12 cellular contexts compared by ENCODE assay signal in genomic region chr18:22171839-22172582, GRCh38. TPM values are rescaled to one million over a fixed set of nuclear protein-coding genes. Genes with fewer than 3 reads are reported as not detected.
DNase-seq lines count a peak whose midpoint lies in the region; ATAC-seq and TF ChIP-seq lines count a peak whose summit lies in the region.
"Had no signal": no experiment of that assay in that cellular context is flagged by ENCODE, and none has a peak within 500 bp of the region (broad histone marks: within the 10 kb centered on the region; RNA-seq: fewer than 3 reads in every experiment).

No MANE protein-coding gene starts in this region.

- no peak overlapping the region for H2AFZ ChIP-seq in neural progenitor cell (replicated peaks)

- H3K9me3 Mint-ChIP-seq in neural progenitor cell, result peaks cover 6% of the 10 kb centered on the region
- no peaks in the 10 kb centered on the region for H3K9me3 Mint-ChIP-seq in stimulated activated effector memory CD8-positive, alpha-beta T cell treated with anti-CD3 and anti-CD28 coated beads, Interleukin-12 subunit alpha, Interleukin-12 subunit beta, amount 100 ng/mL, for 72 hours

- CTCF ChIA-PET in AG04450 (lab: Charles Lee), result interaction anchor here (0.8 to 1.2 kb wide), 2 partner anchors 48 to 392 kb away, joined by 3 to 4 read pairs; no protein-coding TSS in a partner anchor

- peaks cover 25% of the 10 kb centered on the region for H3K4me1 Mint-ChIP-seq in neural progenitor cell
- peaks cover 36% of the 10 kb centered on the region for H3K4me1 Mint-ChIP-seq in stimulated activated effector memory CD8-positive, alpha-beta T cell treated with anti-CD3 and anti-CD28 coated beads, Interleukin-12 subunit alpha, Interleukin-12 subunit beta, amount 100 ng/mL, for 72 hours

- H3K4me3 Mint-ChIP-seq in neural progenitor cell, result peak overlapping the region; percentile 15
- H3K4me3 Mint-ChIP-seq in stimulated activated effector memory CD8-positive, alpha-beta T cell treated with anti-CD3 and anti-CD28 coated beads, Interleukin-12 subunit alpha, Interleukin-12 subunit beta, amount 100 ng/mL, for 72 hours, result no peak overlapping the region

- H3K27ac ChIP-seq in AG04450 (ENCODE audit: low read depth, low read length), result no peak overlapping the region
- peak overlapping the region; percentile 99 for H3K27ac ChIP-seq in cardiac muscle cell
- no peak overlapping the region for H3K27ac ChIP-seq in neural progenitor cell
- H3K27ac ChIP-seq: BLaER1 treated with 17β-estradiol and CSF1 and Interleukin-3, amounts not matched to agents 10 nM and 100 nM; HL-60 had no signal

- H3K36me3 ChIP-seq in adipocyte (ENCODE audit: control insufficient read depth, insufficient read depth, low read length, severe bottlenecking), result no peaks in the 10 kb centered on the region
- H3K36me3 ChIP-seq in cardiac muscle cell, result peaks cover 26% of the 10 kb centered on the region
- H3K36me3 ChIP-seq in neural progenitor cell, result no peaks in the 10 kb centered on the region

- peaks cover 89% of the 10 kb centered on the region for H4K20me1 ChIP-seq in neural progenitor cell (ENCODE audit: low read depth)

- no peak for ATAC-seq in stimulated activated effector memory CD8-positive, alpha-beta T cell treated with anti-CD3 and anti-CD28 coated beads, Interleukin-12 subunit alpha, Interleukin-12 subunit beta, amount 100 ng/mL, for 72 hours

- peak overlapping the region; percentile 82 for H3K4me3 ChIP-seq in AG04450 (ENCODE audit: low read depth, low read length)
- peak overlapping the region; percentile 95 for H3K4me3 ChIP-seq in adipocyte (ENCODE audit: low read length)
- peak overlapping the region; percentile 94 for H3K4me3 ChIP-seq in cardiac muscle cell
- H3K4me3 ChIP-seq in neural progenitor cell, result peak overlapping the region; percentile 48

- H3K36me3 Mint-ChIP-seq in neural progenitor cell, result no peaks in the 10 kb centered on the region
- no peaks in the 10 kb centered on the region for H3K36me3 Mint-ChIP-seq in stimulated activated effector memory CD8-positive, alpha-beta T cell treated with anti-CD3 and anti-CD28 coated beads, Interleukin-12 subunit alpha, Interleukin-12 subunit beta, amount 100 ng/mL, for 72 hours

- H3K4me1 ChIP-seq in adipocyte (ENCODE audit: control insufficient read depth, insufficient read depth, low read length), result peaks cover 16% of the 10 kb centered on the region
- peaks cover 14% of the 10 kb centered on the region for H3K4me1 ChIP-seq in cardiac muscle cell (ENCODE audit: low read depth)
- peaks cover 9% of the 10 kb centered on the region for H3K4me1 ChIP-seq in neural progenitor cell

- POLR2A ChIA-PET in AG04450 (lab: Yijun Ruan, JAX), result no interaction called here

- TF ChIP-seq CTCF in AG04450 (IDR thresholded peaks at IDR 0.05; ENCODE audit: low read depth, low read length) (no peak), cardiac muscle cell (IDR thresholded peaks at IDR 0.05; ENCODE audit: low read depth, low read length) (no peak), neural progenitor cell (IDR thresholded peaks at IDR 0.05) (no peak)

- H3K9me3 ChIP-seq in AG04450 (ENCODE audit: control insufficient read depth, insufficient read depth, low read length) (peaks cover 5% of the 10 kb centered on the region; the same call in 1 of the 2 replicates), adipocyte (ENCODE audit: control insufficient read depth, low read length) (no peaks in the 10 kb centered on the region), cardiac muscle cell (ENCODE audit: low read depth) (no peaks in the 10 kb centered on the region), neural progenitor cell (ENCODE audit: low read depth) (no peaks in the 10 kb centered on the region)

- no peaks in the 10 kb centered on the region for H3K79me2 ChIP-seq in neural progenitor cell (ENCODE audit: low read depth)

- peaks cover 71% of the 10 kb centered on the region for H3K27me3 Mint-ChIP-seq in neural progenitor cell (ENCODE audit: insufficient read depth, low read depth)

- peaks cover 29% of the 10 kb centered on the region for H3F3A ChIP-seq in neural progenitor cell (ENCODE audit: low read depth)

- H3K9ac ChIP-seq in adipocyte (ENCODE audit: low read length) (peak overlapping the region; percentile 89), neural progenitor cell (no peak overlapping the region)

- no peak overlapping the region for H3K27ac Mint-ChIP-seq in neural progenitor cell
- H3K27ac Mint-ChIP-seq in stimulated activated effector memory CD8-positive, alpha-beta T cell treated with anti-CD3 and anti-CD28 coated beads, Interleukin-12 subunit alpha, Interleukin-12 subunit beta, amount 100 ng/mL, for 72 hours, result no peak overlapping the region

- no peak for DNase-seq in AG04450 (ENCODE audit: low read depth, low spot score)
- peak; percentile 46 for DNase-seq in adipocyte (ENCODE audit: low read depth)
- peak in 1 of 2 donors; percentile 45 for DNase-seq in cardiac muscle cell (ENCODE audit: low read depth in 1 of 2, low spot score in 1 of 2)
- peak; percentile 65 for DNase-seq in neural progenitor cell (ENCODE audit: low spot score)
- DNase-seq in stimulated activated effector memory CD8-positive, alpha-beta T cell treated with anti-CD3 and anti-CD28 coated beads, Interleukin-12 subunit alpha, Interleukin-12 subunit beta, amount 100 ng/mL, for 72 hours (ENCODE audit: low spot score in 2 of 2), result no peak
- no peak for DNase-seq in COR-L47 (lab: John Stamatoyannopoulos, UW)
- no peak for DNase-seq in NCI-H524 (lab: John Stamatoyannopoulos, UW)
- no peak for DNase-seq in NCI-H69 (lab: John Stamatoyannopoulos, UW)
- DNase-seq: effector memory CD4-positive, alpha-beta T cell; NCI-H2029 treated with DMSO at 0.1 percent for 48 hours had no signal

- H3K27me3 ChIP-seq in AG04450 (ENCODE audit: control insufficient read depth, insufficient read depth, low read length), result peaks cover 18% of the 10 kb centered on the region
- peaks cover 10% of the 10 kb centered on the region for H3K27me3 ChIP-seq in adipocyte (replicated peaks; ENCODE audit: control insufficient read depth, insufficient read depth, low read length)
- no peaks in the 10 kb centered on the region for H3K27me3 ChIP-seq in cardiac muscle cell
- peaks cover 100% of the 10 kb centered on the region for H3K27me3 ChIP-seq in neural progenitor cell

- peak overlapping the region; percentile 94 for H3K4me2 ChIP-seq in neural progenitor cell

RNA-seq across cellular contexts. Expression of gene GATA6, which starts 2.6 kb away (rescaled TPM):
- polyA plus RNA-seq in AG04450 (2011; rRNA removed) (1.3 and 1.5 TPM in 2 replicates), cardiac muscle cell (104 and 126 TPM in 2 replicates)
- 0.60 and 1.2 TPM in 2 replicates for polyA minus RNA-seq in AG04450 (2011; rRNA and poly(A)+ RNA removed)
- total RNA-seq in cardiac muscle cell (182 and 187 TPM in 2 replicates), neural progenitor cell (ENCODE audit: low replicate concordance) (0.26 and 0.28 TPM in 2 replicates)

Comparison
In these comparisons a context has a peak if more than half of its experiments do, and no peak if none do; other contexts are left out.
1. DNase-seq: peak in adipocyte (single experiment) and neural progenitor cell (single experiment); none in AG04450 (single experiment), stimulated activated effector memory CD8-positive, alpha-beta T cell treated with anti-CD3 and anti-CD28 coated beads, Interleukin-12 subunit alpha, Interleukin-12 subunit beta, amount 100 ng/mL, for 72 hours (0 of 2), COR-L47 (single experiment), NCI-H524 (0 of 2) and NCI-H69 (single experiment).
2. RNA of gene GATA6, which starts 2.6 kb away (total RNA-seq): 182 to 187 TPM in cardiac muscle cell; 0.26 to 0.28 TPM in neural progenitor cell; every median in the first group is over 100 times any median in the second.
3. Peak in every context shown above with its lines, with median percentiles within 50 percentile points of each other: H3K4me3 ChIP-seq.